Comparison of ENCODE assay signal across 7 cellular contexts in genomic region chr14:23068792-23069412, GRCh38. TPM values are rescaled to one million over a fixed set of nuclear protein-coding genes. Genes with fewer than 3 reads are reported as not detected.
A peak's percentile ranks its signal among the peaks of the same experiment; 100 is the strongest.
DNase-seq lines count a peak whose midpoint lies in the region; ATAC-seq lines count a peak whose summit lies in the region.

No MANE protein-coding gene starts in this region.

- H3K23ac ChIP-seq in mesenchymal stem cell (ENCODE audit: low read length in 2 of 2): no peak overlapping the region

- H3K36me3 ChIP-seq in mesenchymal stem cell (ENCODE audit: control insufficient read depth in 1 of 2, insufficient read depth in 2 of 2, low read depth in 1 of 2, low read length in 2 of 2): peaks cover 49 to 78% of the 10 kb centered on the region in 2 experiments

- no peak overlapping the region for H3K18ac ChIP-seq in mesenchymal stem cell (ENCODE audit: low read depth in 1 of 2, low read length in 2 of 2)

- H3K4me3 ChIP-seq in mesenchymal stem cell (ENCODE audit: insufficient read depth in 1 of 2, low read depth in 1 of 2, low read length in 2 of 2): peak overlapping the region in 1 of 2 experiments; percentile 51

- H4K91ac ChIP-seq in mesenchymal stem cell (ENCODE audit: low read length): no peak overlapping the region

- peak; percentile 45 for DNase-seq in activated CD4-positive, alpha-beta T cell treated with anti-CD3 and anti-CD28 coated beads for 1 hour
- DNase-seq in dermis blood vessel endothelial cell: peak; percentile 96
- peak; percentile 95 for DNase-seq in mesenchymal stem cell
- DNase-seq in stimulated activated CD8-positive, alpha-beta memory T cell treated with anti-CD3 and anti-CD28 coated beads, Interleukin-2, amount 100 ng/mL, for 1 hour (ENCODE audit: low read depth in 2 of 2): peak; percentile 43 to 46

- H3K79me1 ChIP-seq in mesenchymal stem cell (replicated peaks; ENCODE audit: low read length, poor library complexity, severe bottlenecking): peaks cover 6% of the 10 kb centered on the region

- WGBS in mesenchymal stem cell: 23% methylated on average over 8 of the region's 8 CpGs

- H3K14ac ChIP-seq in mesenchymal stem cell (ENCODE audit: low read length in 2 of 2): no peak overlapping the region

- H2BK12ac ChIP-seq in mesenchymal stem cell (ENCODE audit: low read length in 2 of 2): no peak overlapping the region

- peaks cover 28% of the 10 kb centered on the region for H3K4me1 ChIP-seq in mesenchymal stem cell (ENCODE audit: control insufficient read depth, insufficient read depth, low read depth, low read length)

- no peak overlapping the region for H2BK5ac ChIP-seq in mesenchymal stem cell (ENCODE audit: low read depth, low read length, poor library complexity, severe bottlenecking)

- H4K8ac ChIP-seq in mesenchymal stem cell (ENCODE audit: low read length): peak overlapping the region; percentile 36

- no peak overlapping the region for H2AK5ac ChIP-seq in mesenchymal stem cell (ENCODE audit: low read length, severe bottlenecking)

- peak overlapping the region; percentile 57 for H3K27ac ChIP-seq in mesenchymal stem cell (ENCODE audit: low read length, poor library complexity, severe bottlenecking)

- H2BK15ac ChIP-seq in mesenchymal stem cell (ENCODE audit: low read depth, poor library complexity, severe bottlenecking): no peak overlapping the region

- no peaks in the 10 kb centered on the region for H3K9me3 ChIP-seq in mesenchymal stem cell (ENCODE audit: control insufficient read depth, low read length)

- peak overlapping the region; percentile 48 for H3K4me2 ChIP-seq in mesenchymal stem cell (ENCODE audit: low read length, poor library complexity, severe bottlenecking)

- H2AFZ ChIP-seq in mesenchymal stem cell (ENCODE audit: low read depth, low read length): no peak overlapping the region

- H3K27me3 ChIP-seq in mesenchymal stem cell (ENCODE audit: control insufficient read depth in 1 of 2, insufficient read depth in 1 of 2, low read length in 2 of 2): no peaks in the 10 kb centered on the region

- no peak overlapping the region for H2BK120ac ChIP-seq in mesenchymal stem cell (ENCODE audit: low read depth, low read length)

- peak overlapping the region; percentile 99 for H3K9ac ChIP-seq in mesenchymal stem cell (ENCODE audit: low read length)

- no peak overlapping the region for H3K4ac ChIP-seq in mesenchymal stem cell (ENCODE audit: low read depth in 1 of 2, low read length in 2 of 2)

- peak; percentile 64 for ATAC-seq in GM18858 (IDR thresholded peaks at IDR 0.05; ENCODE audit: unreplicated experiment)
- peak; percentile 80 for ATAC-seq in HG03354 (IDR thresholded peaks at IDR 0.05; ENCODE audit: poor library complexity, severe bottlenecking, unreplicated experiment)
- no peak for ATAC-seq in GM21528 (IDR thresholded peaks at IDR 0.05; ENCODE audit: low FRiP score, unreplicated experiment)

RNA-seq across cellular contexts. Expression of gene CDH24, which starts 11.6 kb away (rescaled TPM):
- total RNA-seq in dermis blood vessel endothelial cell: 7.5 and 16.3 TPM in 2 replicates
- polyA plus RNA-seq in mesenchymal stem cell (2013, experiment 1 of 2): 5.8 TPM
- 5.0 TPM for polyA plus RNA-seq in mesenchymal stem cell (2013, experiment 2 of 2)

RNA-seq across cellular contexts. Expression of gene ACIN1, which starts 26.0 kb away (rescaled TPM):
- 65.2 and 76.2 TPM in 2 replicates for total RNA-seq in dermis blood vessel endothelial cell
- 96.0 TPM for polyA plus RNA-seq in mesenchymal stem cell (2013, experiment 1 of 2)
- 87.5 TPM for polyA plus RNA-seq in mesenchymal stem cell (2013, experiment 2 of 2)

RNA-seq across cellular contexts. Expression of gene C14orf119, which starts 26.4 kb away (rescaled TPM):
- total RNA-seq in dermis blood vessel endothelial cell: 43.0 and 52.2 TPM in 2 replicates
- 50.4 TPM for polyA plus RNA-seq in mesenchymal stem cell (2013, experiment 1 of 2)
- 51.9 TPM for polyA plus RNA-seq in mesenchymal stem cell (2013, experiment 2 of 2)

RNA-seq across cellular contexts. Expression of gene PSMB11, which starts 26.9 kb away (rescaled TPM):
- total RNA-seq in dermis blood vessel endothelial cell: not detected in 2 replicates
- polyA plus RNA-seq in mesenchymal stem cell (2013, experiment 1 of 2): not detected
- polyA plus RNA-seq in mesenchymal stem cell (2013, experiment 2 of 2): not detected

RNA-seq across cellular contexts. Expression of gene PSMB5, which starts 34.2 kb away (rescaled TPM):
- 271 and 319 TPM in 2 replicates for total RNA-seq in dermis blood vessel endothelial cell
- polyA plus RNA-seq in mesenchymal stem cell (2013, experiment 1 of 2): 155 TPM
- 156 TPM for polyA plus RNA-seq in mesenchymal stem cell (2013, experiment 2 of 2)

Comparison
In these comparisons a context has a peak if more than half of its experiments do, and no peak if none do; other contexts are left out.
1. DNase-seq: peak in every context shown above with its lines; median percentile 96 in dermis blood vessel endothelial cell; 95 in mesenchymal stem cell; 45 in activated CD4-positive, alpha-beta T cell treated with anti-CD3 and anti-CD28 coated beads for 1 hour; 44 in stimulated activated CD8-positive, alpha-beta memory T cell treated with anti-CD3 and anti-CD28 coated beads, Interleukin-2, amount 100 ng/mL, for 1 hour.